In the genomic region with DNA sequence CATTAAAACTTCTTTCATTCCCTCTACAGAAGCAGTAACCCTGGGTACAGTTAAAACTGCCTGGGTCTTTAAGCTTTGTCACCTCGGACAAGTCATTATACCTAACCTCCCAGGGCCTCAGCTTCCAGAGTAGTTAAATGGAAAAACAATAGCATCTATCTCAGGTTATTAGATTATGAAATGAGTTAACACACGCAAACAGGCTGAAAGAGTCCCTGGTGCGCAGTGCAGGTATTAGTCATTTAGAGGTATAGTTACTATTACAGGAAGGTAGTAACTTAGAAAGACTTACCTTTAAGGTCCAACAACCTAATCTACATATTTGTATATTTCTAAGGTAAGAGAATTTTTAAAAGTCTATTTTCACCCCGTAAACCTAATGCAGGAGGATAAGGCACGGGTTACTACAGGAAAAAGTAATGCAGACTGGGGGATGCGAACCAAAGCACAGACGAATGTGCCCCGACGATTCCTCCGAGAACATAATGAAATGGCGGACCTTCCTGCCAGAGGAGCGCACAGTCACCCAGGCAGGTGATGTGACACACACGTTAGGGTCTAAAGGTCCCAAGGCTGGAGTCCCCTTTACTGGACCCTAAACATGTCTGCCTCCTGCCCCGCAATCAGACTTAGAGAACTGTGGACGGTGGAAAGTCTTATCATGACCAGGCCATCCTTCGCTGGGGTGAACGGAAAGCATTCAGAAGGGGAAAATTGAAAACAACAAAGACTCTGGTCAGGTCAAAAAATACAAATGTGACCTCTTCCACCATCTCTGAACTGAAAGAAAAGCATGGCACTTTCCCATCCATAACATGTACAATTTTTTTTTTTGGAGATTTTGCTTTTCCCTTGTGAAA, we compare ENCODE assay signal across 8 cellular contexts. TPM values are rescaled to one million over a fixed set of nuclear protein-coding genes. Genes with fewer than 3 reads are reported as not detected.
A peak's percentile ranks its signal among the peaks of the same experiment; 100 is the strongest.
DNase-seq lines count a peak whose midpoint lies in the region; ATAC-seq, FAIRE-seq and TF ChIP-seq lines count a peak whose summit lies in the region.

No MANE protein-coding gene starts in this region.

- H4K20me1 ChIP-seq in keratinocyte (ENCODE audit: control insufficient read depth, extremely low read depth, insufficient read depth, low read length), result peaks cover 12% of the 10 kb centered on the region

- H2AFZ ChIP-seq in keratinocyte (ENCODE audit: control insufficient read depth, low read length), result no peak overlapping the region

- H3K4me2 ChIP-seq in keratinocyte (ENCODE audit: control insufficient read depth, extremely low read depth, insufficient read depth, low read depth, low read length), result peak overlapping the region; percentile 94

- H3K27me3 ChIP-seq in adrenal gland (no peaks in the 10 kb centered on the region), keratinocyte (ENCODE audit: control insufficient read depth, extremely low read depth, insufficient read depth, low read length) (no peaks in the 10 kb centered on the region)

- H3K79me2 ChIP-seq in keratinocyte (ENCODE audit: control insufficient read depth, insufficient read depth, low read length), result peaks cover 60% of the 10 kb centered on the region

- no peak for TF ChIP-seq POLR2A in adrenal gland (IDR thresholded peaks at IDR 0.05)

- H3K4me3 ChIP-seq in adrenal gland (peak overlapping the region; percentile 21 to 96 (median 82)), keratinocyte (ENCODE audit: control insufficient read depth in 2 of 3, extremely low read depth in 1 of 3, insufficient read depth in 2 of 3, low read depth in 1 of 3, low read length in 3 of 3) (peak overlapping the region; percentile 59 to 93 (median 86))

- no peak for FAIRE-seq in keratinocyte (lab: Jason Lieb, UNC)

- intact Hi-C loops in adrenal gland (cut with DNase I), result no loop called here

- H3K36me3 ChIP-seq in adrenal gland (replicated peaks in 1 of 2) (no peaks in the 10 kb centered on the region), keratinocyte (ENCODE audit: control insufficient read depth in 2 of 2, extremely low read depth in 1 of 2, insufficient read depth in 2 of 2, low read length in 2 of 2) (peaks cover 5 to 6% of the 10 kb centered on the region in 2 experiments)

- ATAC-seq in GM21381 (IDR thresholded peaks at IDR 0.05; ENCODE audit: unreplicated experiment), result no peak
- ATAC-seq in HG03565 (IDR thresholded peaks at IDR 0.05; ENCODE audit: unreplicated experiment), result no peak
- no peak for ATAC-seq in GM21367 (IDR thresholded peaks at IDR 0.05; ENCODE audit: unreplicated experiment)

- TF ChIP-seq CTCF in GM10266 (IDR thresholded peaks at IDR 0.05; ENCODE audit: control insufficient read depth, insufficient read depth, low read depth, missing control alignments) (no peak), adrenal gland (IDR thresholded peaks at IDR 0.05) (no peak), keratinocyte (optimal IDR thresholded peaks at IDR 0.05 in 1 of 3, IDR thresholded peaks at IDR 0.05 in 1 of 3, conservative IDR thresholded peaks at IDR 0.05 in 1 of 3; ENCODE audit: extremely low read depth in 1 of 3, insufficient read depth in 2 of 3, low read length in 3 of 3) (no peak)

- no peaks in the 10 kb centered on the region for H3K9me1 ChIP-seq in keratinocyte (ENCODE audit: control insufficient read depth, extremely low read depth, insufficient read depth, low read length)

- dilution Hi-C loops in keratinocyte (cut with MboI; ENCODE audit: extremely low pct_ligation_motif_present, low sequenced_read_pairs), result no loop called here

- H3K9ac ChIP-seq in keratinocyte (ENCODE audit: control insufficient read depth, extremely low read depth, insufficient read depth, low read length), result peak overlapping the region; percentile 88

- H3K4me1 ChIP-seq in adrenal gland (replicated peaks in 1 of 2), result peaks cover 16 to 54% of the 10 kb centered on the region in 2 donors
- peaks cover 27% of the 10 kb centered on the region for H3K4me1 ChIP-seq in keratinocyte (ENCODE audit: control insufficient read depth, extremely low read depth, insufficient read depth, low read length)

- H3K27ac ChIP-seq in adrenal gland (peak overlapping the region; percentile 66 to 99 (median 92)), keratinocyte (ENCODE audit: control insufficient read depth, insufficient read depth, low read length) (peak overlapping the region; percentile 87)

- peak; percentile 57 for DNase-seq in GM10266 (ENCODE audit: extremely low spot score)
- DNase-seq in NCI-H526 (lab: John Stamatoyannopoulos, UW), result peak; percentile 29 to 50
- peak in 2 of 7 donors; percentile 21 to 55 for DNase-seq in adrenal gland
- no peak for DNase-seq in keratinocyte (ENCODE audit: low read depth, low spot score)
- DNase-seq in stimulated activated CD4-positive, alpha-beta T cell treated with anti-CD3 and anti-CD28 coated beads, Interleukin-2, amount 100 ng/mL, for 48 hours, result peak; percentile 28 to 36

- 3 to 11% (median 5%) methylated on average over 17 of the region's 17 CpGs for WGBS in adrenal gland, 4 donors

- H3K9me3 ChIP-seq in adrenal gland (replicated peaks in 1 of 3) (no peaks in the 10 kb centered on the region), keratinocyte (ENCODE audit: control insufficient read depth, low read depth, low read length) (no peaks in the 10 kb centered on the region)

RNA-seq across cellular contexts. Expression of gene NAP1L4, which starts 1.3 kb away (rescaled TPM):
- total RNA-seq in adrenal gland, result 10 to 100 TPM; 39.7 to 94.9 (median 76.6) TPM
- polyA plus RNA-seq in adrenal gland (100 to 1,000 TPM in 1 of 3 donors, 10 to 100 TPM in 2; 63.1 to 100 (median 80.3) TPM), keratinocyte (92.2 to 136 TPM (median 108 TPM) in 3 replicates)
- polyA plus RNA-seq in keratinocyte (2011; ENCODE audit: low read depth), result 384 TPM
- 104 and 177 TPM in 2 replicates for polyA plus RNA-seq in keratinocyte (2011; cell fraction: cytosol; rRNA removed)
- polyA plus RNA-seq in keratinocyte (2011; cell fraction: nucleus; rRNA removed), result 146 and 160 TPM in 2 replicates
- polyA plus RNA-seq in keratinocyte (2012; ENCODE audit: low replicate concordance), result 80.7 and 121 TPM in 2 replicates
- 56.5 to 117 TPM (median 69.2 TPM) in 3 replicates for polyA minus RNA-seq in keratinocyte
- polyA minus RNA-seq in keratinocyte (2011; cell fraction: cytosol; rRNA and poly(A)+ RNA removed), result 68.1 TPM
- polyA minus RNA-seq in keratinocyte (2011; cell fraction: nucleus; rRNA and poly(A)+ RNA removed), result 46.6 and 92.2 TPM in 2 replicates
